Comparison of ENCODE assay signal across 24 cellular contexts in genomic region chr7:139965942-139966628, GRCh38.
"Had no signal": no experiment of that assay in that cellular context is flagged by ENCODE, and none has a peak within 500 bp of the region (broad histone marks: within the 10 kb centered on the region; RNA-seq: fewer than 3 reads in every experiment).

No MANE protein-coding gene starts in this region.

- H3K27ac Mint-ChIP-seq: mesothelial cell of epicardium, naive B cell had no signal

- H3K4me1 Mint-ChIP-seq: mesothelial cell of epicardium, naive B cell had no signal

- H3K27me3 Mint-ChIP-seq: naive B cell had no signal

- H3K9me3 Mint-ChIP-seq: mesothelial cell of epicardium, naive B cell had no signal

- FAIRE-seq: endometrium, islet of Langerhans, keratinocyte had no signal

- H3K4me3 Mint-ChIP-seq: mesothelial cell of epicardium, naive B cell had no signal

- H3K36me3 Mint-ChIP-seq: mesothelial cell of epicardium had no signal

- DNase-seq: dermis blood vessel endothelial cell; dorsolateral prefrontal cortex; effector CD4-positive, alpha-beta T cell; effector memory CD4-positive, alpha-beta T cell; erythroblast; esophagus squamous epithelium; foreskin fibroblast; foreskin melanocyte; gastrocnemius medialis; glutamatergic neuron; head of caudate nucleus; heart right ventricle; hippocampal formation; left cardiac atrium; left lung; left ventricle myocardium superior; lower lobe of right lung; mesenchymal stem cell; mucosa of descending colon; naive B cell had no signal
